In the genomic region with DNA sequence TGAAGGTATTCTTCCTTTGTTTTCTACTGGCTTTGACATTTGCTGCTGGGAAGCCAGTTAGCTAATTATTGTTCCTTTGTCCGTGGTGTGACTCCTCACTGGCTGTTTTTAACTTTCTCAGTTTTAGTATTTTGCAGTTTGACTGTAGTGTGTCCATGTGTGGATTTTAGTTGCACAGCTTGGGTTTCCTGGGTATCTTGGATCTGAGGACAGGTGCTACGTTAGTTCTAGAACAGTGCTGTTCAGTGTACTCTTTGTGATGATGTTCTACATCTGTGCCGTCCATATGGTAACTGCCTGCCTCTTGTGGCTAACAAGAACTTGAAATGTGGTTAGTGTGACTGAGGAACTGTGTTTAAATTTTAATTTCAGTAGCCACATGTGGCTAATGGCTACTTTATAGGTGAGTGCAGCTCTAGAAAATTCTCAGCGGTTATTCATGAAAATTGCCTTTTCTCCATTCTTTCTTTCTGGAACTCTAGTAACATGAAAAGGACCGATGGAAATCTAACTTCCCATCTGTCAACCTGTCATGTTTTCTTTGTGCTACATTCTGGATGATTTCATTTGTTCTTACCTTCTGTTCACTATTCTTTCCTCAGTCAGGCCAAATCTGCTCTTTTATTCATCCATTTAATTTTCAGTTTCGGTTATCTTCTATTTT, we compare ENCODE assay signal across 9 cellular contexts. TPM values are rescaled to one million over a fixed set of nuclear protein-coding genes. Genes with fewer than 3 reads are reported as not detected.
A peak's percentile ranks its signal among the peaks of the same experiment; 100 is the strongest.
DNase-seq lines count a peak whose midpoint lies in the region; ATAC-seq, FAIRE-seq and TF ChIP-seq lines count a peak whose summit lies in the region.
"Had no signal": no experiment of that assay in that cellular context is flagged by ENCODE, and none has a peak within 500 bp of the region (broad histone marks: within the 10 kb centered on the region; RNA-seq: fewer than 3 reads in every experiment).

No MANE protein-coding gene starts in this region.

- no peaks in the 10 kb centered on the region for H3K9me3 ChIP-seq in kidney (ENCODE audit: control insufficient read depth in 1 of 2, low read length in 2 of 2)
- no peaks in the 10 kb centered on the region for H3K9me3 ChIP-seq in CD8-positive, alpha-beta T cell (ENCODE audit: low read length)

- no peaks in the 10 kb centered on the region for H3K36me3 ChIP-seq in kidney (ENCODE audit: control insufficient read depth in 1 of 2, insufficient read depth in 2 of 2, low read length in 2 of 2)
- no peaks in the 10 kb centered on the region for H3K36me3 ChIP-seq in CD8-positive, alpha-beta T cell (ENCODE audit: insufficient read depth, low read length)

- peaks cover 2 to 12% of the 10 kb centered on the region in 2 donors for H3K4me1 ChIP-seq in kidney (ENCODE audit: control insufficient read depth in 1 of 2, insufficient read depth in 1 of 2, low read depth in 1 of 2, low read length in 2 of 2)
- H3K4me1 ChIP-seq in CD8-positive, alpha-beta T cell (ENCODE audit: insufficient read depth, low read length): peaks cover 42% of the 10 kb centered on the region

- CTCF ChIA-PET in CD8-positive, alpha-beta T cell (lab: Charles Lee): interaction anchor here (2.4 to 3.0 kb wide), 2 partner anchors 42 to 73 kb away, joined by 7 to 9 read pairs; no protein-coding TSS in a partner anchor

- H3K9ac ChIP-seq in kidney (ENCODE audit: low read length in 2 of 2): no peak overlapping the region

- peak overlapping the region in 4 of 5 experiments; percentile 19 to 56 (median 32) for H3K4me3 Mint-ChIP-seq in brain
- no peak overlapping the region for H3K4me3 Mint-ChIP-seq in CD8-positive, alpha-beta T cell

- peak; percentile 69 for DNase-seq in Ammon's horn (ENCODE audit: low spot score)
- no peak for DNase-seq in kidney
- DNase-seq in NCI-H187 treated with DMSO at 0.1 percent for 48 hours (lab: John Stamatoyannopoulos, UW): no peak
- no peak for DNase-seq in CD8-positive, alpha-beta T cell
- no peak for DNase-seq in NCI-H226

- no peaks in the 10 kb centered on the region for H3K27me3 Mint-ChIP-seq in brain
- H3K27me3 Mint-ChIP-seq in CD8-positive, alpha-beta T cell (ENCODE audit: low read depth): no peaks in the 10 kb centered on the region

- no peak overlapping the region for H3K4me3 ChIP-seq in kidney (ENCODE audit: low read length in 2 of 2)
- no peak overlapping the region for H3K4me3 ChIP-seq in CD8-positive, alpha-beta T cell (ENCODE audit: low read depth, low read length)

- no peak for FAIRE-seq in kidney (lab: Jason Lieb, UNC)

- peaks cover 64% of the 10 kb centered on the region for H3K4me1 Mint-ChIP-seq in brain
- H3K4me1 Mint-ChIP-seq in CD8-positive, alpha-beta T cell (ENCODE audit: low read depth): peaks cover 70% of the 10 kb centered on the region

- H3K9me3 Mint-ChIP-seq in brain: peaks cover 0 to 11% (median 7%) of the 10 kb centered on the region in 5 experiments
- H3K9me3 Mint-ChIP-seq in CD8-positive, alpha-beta T cell: no peaks in the 10 kb centered on the region

- TF ChIP-seq CTCF in brain (conservative IDR thresholded peaks at IDR 0.05) (no peak), kidney (IDR thresholded peaks at IDR 0.05; ENCODE audit: borderline replicate concordance, extremely low read depth, insufficient read depth) (no peak)
- no peak for TF ChIP-seq CTCF in CD8-positive, alpha-beta T cell (IDR thresholded peaks at IDR 0.05)

- H3K27me3 ChIP-seq in CD8-positive, alpha-beta T cell (ENCODE audit: insufficient read depth, low read length): no peaks in the 10 kb centered on the region

- no peak overlapping the region for H3K27ac ChIP-seq in kidney (ENCODE audit: low read depth in 2 of 2, low read length in 2 of 2)
- no peak overlapping the region for H3K27ac ChIP-seq in CD8-positive, alpha-beta T cell (ENCODE audit: low read depth, low read length)
- H3K27ac ChIP-seq: VCaP had no signal

- intact Hi-C loops in kidney (cut with DNase I): no loop called here
- intact Hi-C loops in CD8-positive, alpha-beta T cell (cut with DNase I, micrococcal nuclease): loop anchor here in 1 of 2 experiments (5.0 kb wide), 1 partner anchor 42 kb away; no protein-coding TSS in a partner anchor

- H3K36me3 Mint-ChIP-seq in brain: peaks cover 49% of the 10 kb centered on the region
- H3K36me3 Mint-ChIP-seq in CD8-positive, alpha-beta T cell: peaks cover 8% of the 10 kb centered on the region

- POLR2A ChIA-PET in CD8-positive, alpha-beta T cell (lab: Charles Lee): interaction anchor here (0.7 kb wide), 1 partner anchor 24 kb away, joined by 3 read pairs; no protein-coding TSS in a partner anchor

- H3K27ac Mint-ChIP-seq in brain: peak overlapping the region; percentile 69 to 78 (median 70)
- no peak overlapping the region for H3K27ac Mint-ChIP-seq in CD8-positive, alpha-beta T cell

- ATAC-seq in GM19438 (IDR thresholded peaks at IDR 0.05; ENCODE audit: low read depth, unreplicated experiment) (peak; percentile 77), HG03342 (IDR thresholded peaks at IDR 0.05; ENCODE audit: unreplicated experiment) (peak; percentile 94)
- no peak for ATAC-seq in CD8-positive, alpha-beta T cell

RNA-seq across cellular contexts. Expression of gene SNX9, which starts 7.4 kb away (rescaled TPM):
- polyA plus RNA-seq in brain (ENCODE audit: insufficient read depth, low read depth, low replicate concordance): 15.9 TPM
- total RNA-seq in kidney: 49.3 TPM
- 25.2 TPM for polyA plus RNA-seq in kidney (ENCODE audit: insufficient read depth, low read depth, low replicate concordance)
- total RNA-seq in CD8-positive, alpha-beta T cell: 10 to 100 TPM; 54.8 to 63.2 TPM
